ENCODE assay signal across 9 cellular contexts in the genomic region with DNA sequence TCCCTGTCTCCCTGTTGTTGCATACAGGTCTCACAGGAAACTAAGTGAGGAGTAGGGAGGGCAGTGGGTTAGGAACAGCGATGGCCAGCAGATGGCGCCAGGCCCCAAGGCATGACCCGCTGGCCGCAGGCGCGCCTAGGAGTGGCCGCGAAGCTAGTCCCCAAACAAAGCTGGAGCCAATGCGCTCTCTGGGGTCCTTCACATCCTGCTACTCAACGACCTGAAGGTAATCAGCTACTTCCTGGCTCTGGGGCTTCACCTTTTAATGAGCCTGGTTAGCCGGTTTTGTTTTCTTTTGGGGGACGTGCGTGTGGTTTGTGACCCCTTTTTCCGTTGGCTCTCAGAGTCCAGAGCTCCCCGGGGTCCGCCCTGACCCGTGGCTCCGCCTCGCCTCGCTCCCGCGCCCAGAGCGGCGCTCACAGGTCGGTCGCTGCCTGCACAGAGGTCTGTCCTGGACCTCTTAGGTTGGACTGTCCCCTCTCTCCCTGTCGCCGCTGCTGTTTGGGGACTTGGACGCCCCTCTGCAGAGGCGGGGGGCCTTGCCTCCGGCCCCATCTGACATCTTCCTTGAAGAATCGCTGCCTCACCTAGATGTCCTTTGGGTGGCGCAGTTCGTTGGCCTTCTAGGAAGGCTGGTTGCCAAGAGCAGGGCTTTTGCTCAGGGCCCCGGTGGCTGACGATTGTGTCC.
DNase-seq lines count a peak whose midpoint lies in the region; ATAC-seq, FAIRE-seq and TF ChIP-seq lines count a peak whose summit lies in the region.
"Had no signal": no experiment of that assay in that cellular context is flagged by ENCODE, and none has a peak within 500 bp of the region (broad histone marks: within the 10 kb centered on the region; RNA-seq: fewer than 3 reads in every experiment).

No MANE protein-coding gene starts in this region.

- DNase-seq in CD8-positive, alpha-beta memory T cell: peak; percentile 67 to 79 (median 69)
- DNase-seq in HTR-8/SVneo (ENCODE audit: insufficient read length, low spot score) (peak; percentile 85), PC-3 (peak; percentile 88), fibroblast of mammary gland (ENCODE audit: low read depth) (peak; percentile 73)
- peak; percentile 82 to 87 for DNase-seq in activated T-cell treated with anti-CD3 and anti-CD28 coated beads, Interleukin-2, amount 50 U/mL, for 72 hours
- DNase-seq in naive thymus-derived CD8-positive, alpha-beta T cell: peak; percentile 61 to 88 (median 76)
- peak; percentile 77 to 92 for DNase-seq in stimulated activated effector memory CD8-positive, alpha-beta T cell treated with anti-CD3 and anti-CD28 coated beads, Interleukin-12 subunit alpha, Interleukin-12 subunit beta, amount 100 ng/mL, for 72 hours (ENCODE audit: low spot score in 2 of 2)

- H3K4me1 Mint-ChIP-seq in CD8-positive, alpha-beta memory T cell: peaks cover 3 to 6% (median 6%) of the 10 kb centered on the region in 3 donors
- H3K4me1 Mint-ChIP-seq in activated T-cell treated with anti-CD3 and anti-CD28 coated beads, Interleukin-2, amount 50 U/mL, for 72 hours (ENCODE audit: low read depth): no peaks in the 10 kb centered on the region
- H3K4me1 Mint-ChIP-seq in naive thymus-derived CD8-positive, alpha-beta T cell: peaks cover 0 to 12% (median 8%) of the 10 kb centered on the region in 4 donors
- no peaks in the 10 kb centered on the region for H3K4me1 Mint-ChIP-seq in stimulated activated effector memory CD8-positive, alpha-beta T cell treated with anti-CD3 and anti-CD28 coated beads, Interleukin-12 subunit alpha, Interleukin-12 subunit beta, amount 100 ng/mL, for 72 hours

- H3K9me3 ChIP-seq in CD8-positive, alpha-beta memory T cell (ENCODE audit: low read length): no peaks in the 10 kb centered on the region
- H3K9me3 ChIP-seq in PC-3 (ENCODE audit: low read length): no peaks in the 10 kb centered on the region

- no peaks in the 10 kb centered on the region for H3K79me2 ChIP-seq in PC-3 (ENCODE audit: low read length)

- ATAC-seq in GM19395 (IDR thresholded peaks at IDR 0.05; ENCODE audit: unreplicated experiment): peak; percentile 89
- ATAC-seq in PC-3: peak; percentile 86
- ATAC-seq in activated T-cell treated with anti-CD3 and anti-CD28 coated beads, Interleukin-2, amount 50 U/mL, for 72 hours (replicated peaks in 1 of 2): peak; percentile 96 to 97
- ATAC-seq in naive thymus-derived CD8-positive, alpha-beta T cell: peak; percentile 96 to 97
- ATAC-seq in stimulated activated effector memory CD8-positive, alpha-beta T cell treated with anti-CD3 and anti-CD28 coated beads, Interleukin-12 subunit alpha, Interleukin-12 subunit beta, amount 100 ng/mL, for 72 hours: peak; percentile 93

- H3K9me2 ChIP-seq in PC-3 (replicated peaks; ENCODE audit: low read length): no peaks in the 10 kb centered on the region

- intact Hi-C loops in PC-3 (cut with micrococcal nuclease): loop anchor here (1.0 kb wide), 1 partner anchor 622 kb away; no protein-coding TSS in a partner anchor

- peak overlapping the region; percentile 85 for H3K4me2 ChIP-seq in PC-3 (ENCODE audit: low read length)

- H3K36me3 Mint-ChIP-seq in CD8-positive, alpha-beta memory T cell: no peaks in the 10 kb centered on the region
- H3K36me3 Mint-ChIP-seq in activated T-cell treated with anti-CD3 and anti-CD28 coated beads, Interleukin-2, amount 50 U/mL, for 72 hours (ENCODE audit: insufficient read depth in 2 of 2): no peaks in the 10 kb centered on the region
- no peaks in the 10 kb centered on the region for H3K36me3 Mint-ChIP-seq in naive thymus-derived CD8-positive, alpha-beta T cell
- no peaks in the 10 kb centered on the region for H3K36me3 Mint-ChIP-seq in stimulated activated effector memory CD8-positive, alpha-beta T cell treated with anti-CD3 and anti-CD28 coated beads, Interleukin-12 subunit alpha, Interleukin-12 subunit beta, amount 100 ng/mL, for 72 hours

- no TSS peak for BruUV-seq in PC-3 (replicated peaks; lab: Mats Ljungman, UMichigan)

- H3K27ac ChIP-seq in CD8-positive, alpha-beta memory T cell (ENCODE audit: low read depth, low read length): no peak overlapping the region
- H3K27ac ChIP-seq in PC-3 (ENCODE audit: low read length): no peak overlapping the region

- peak overlapping the region in 2 of 8 donors; percentile 56 to 79 for H3K27ac Mint-ChIP-seq in CD8-positive, alpha-beta memory T cell
- H3K27ac Mint-ChIP-seq in activated T-cell treated with anti-CD3 and anti-CD28 coated beads, Interleukin-2, amount 50 U/mL, for 72 hours: no peak overlapping the region
- H3K27ac Mint-ChIP-seq in naive thymus-derived CD8-positive, alpha-beta T cell: peak overlapping the region in 5 of 10 donors; percentile 5 to 59 (median 15)
- H3K27ac Mint-ChIP-seq in stimulated activated effector memory CD8-positive, alpha-beta T cell treated with anti-CD3 and anti-CD28 coated beads, Interleukin-12 subunit alpha, Interleukin-12 subunit beta, amount 100 ng/mL, for 72 hours: no peak overlapping the region

- peaks cover 0 to 2% (median 0%) of the 10 kb centered on the region in 5 donors for H3K9me3 Mint-ChIP-seq in CD8-positive, alpha-beta memory T cell
- H3K9me3 Mint-ChIP-seq in activated T-cell treated with anti-CD3 and anti-CD28 coated beads, Interleukin-2, amount 50 U/mL, for 72 hours: no peaks in the 10 kb centered on the region
- no peaks in the 10 kb centered on the region for H3K9me3 Mint-ChIP-seq in naive thymus-derived CD8-positive, alpha-beta T cell
- no peaks in the 10 kb centered on the region for H3K9me3 Mint-ChIP-seq in stimulated activated effector memory CD8-positive, alpha-beta T cell treated with anti-CD3 and anti-CD28 coated beads, Interleukin-12 subunit alpha, Interleukin-12 subunit beta, amount 100 ng/mL, for 72 hours

- H4K20me1 ChIP-seq in PC-3 (ENCODE audit: low read length): no peaks in the 10 kb centered on the region

- H3K9ac ChIP-seq in PC-3 (ENCODE audit: low read length): peak overlapping the region; percentile 53

- peak; percentile 44 for FAIRE-seq in HTR-8/SVneo (lab: Jason Lieb, UNC)
- FAIRE-seq: endometrium had no signal

- POLR2A ChIA-PET in CD8-positive, alpha-beta memory T cell (lab: Charles Lee): interaction anchor here (0.6 kb wide), 1 partner anchor 106 kb away, joined by 7 read pairs; no protein-coding TSS in a partner anchor
- POLR2A ChIA-PET in PC-3 (lab: Charles Lee; ENCODE audit: unreplicated experiment): interaction anchor here (0.7 to 1.0 kb wide), 2 partner anchors 12 to 89 kb away, joined by 3 to 7 read pairs; no protein-coding TSS in a partner anchor
- POLR2A ChIA-PET in naive thymus-derived CD8-positive, alpha-beta T cell (lab: Charles Lee): interaction anchor here (0.6 to 1.1 kb wide), 4 partner anchors 11 to 377 kb away, joined by 3 to 5 read pairs (median 3); partner anchors contain the start of gene RASL11A

- H3K36me3 ChIP-seq in CD8-positive, alpha-beta memory T cell (ENCODE audit: insufficient read depth, low read length): no peaks in the 10 kb centered on the region
- H3K36me3 ChIP-seq in PC-3 (ENCODE audit: low read depth, low read length): no peaks in the 10 kb centered on the region

- peak overlapping the region; percentile 58 for H3K4me3 ChIP-seq in CD8-positive, alpha-beta memory T cell (ENCODE audit: low read length)
- H3K4me3 ChIP-seq in PC-3 (ENCODE audit: low read length): peak overlapping the region; percentile 66
- peak overlapping the region; percentile 52 for H3K4me3 ChIP-seq in fibroblast of mammary gland (ENCODE audit: control insufficient read depth, low read depth, low read length)

- peaks cover 11 to 28% of the 10 kb centered on the region in 2 donors for H3K27me3 Mint-ChIP-seq in CD8-positive, alpha-beta memory T cell
- peaks cover 29% of the 10 kb centered on the region for H3K27me3 Mint-ChIP-seq in activated T-cell treated with anti-CD3 and anti-CD28 coated beads, Interleukin-2, amount 50 U/mL, for 72 hours (ENCODE audit: low read depth)
- peaks cover 8 to 18% (median 13%) of the 10 kb centered on the region in 5 donors for H3K27me3 Mint-ChIP-seq in naive thymus-derived CD8-positive, alpha-beta T cell

- H2AFZ ChIP-seq in PC-3 (ENCODE audit: low read length): peak overlapping the region; percentile 91

- peak; percentile 82 for TF ChIP-seq CTCF in PC-3 (conservative IDR thresholded peaks at IDR 0.05; ENCODE audit: low read depth, low read length)
- TF ChIP-seq CTCF in fibroblast of mammary gland (conservative IDR thresholded peaks at IDR 0.05; ENCODE audit: control insufficient read depth, insufficient read depth, low read depth, low read length): peak; percentile 95

- CTCF ChIA-PET in CD8-positive, alpha-beta memory T cell (lab: Charles Lee): interaction anchor here (0.6 to 10.2 kb wide), 37 partner anchors 8 to 1311 kb away, joined by 3 to 132 read pairs (median 4); partner anchors contain the start of gene URAD
- CTCF ChIA-PET in PC-3 (lab: Charles Lee): interaction anchor here (0.5 to 2.9 kb wide), 13 partner anchors 12 to 636 kb away, joined by 3 to 25 read pairs (median 7); no protein-coding TSS in a partner anchor

- peak overlapping the region; percentile 37 to 86 (median 56) for H3K4me3 Mint-ChIP-seq in CD8-positive, alpha-beta memory T cell
- H3K4me3 Mint-ChIP-seq in activated T-cell treated with anti-CD3 and anti-CD28 coated beads, Interleukin-2, amount 50 U/mL, for 72 hours: peak overlapping the region; percentile 58 to 62
- H3K4me3 Mint-ChIP-seq in naive thymus-derived CD8-positive, alpha-beta T cell: peak overlapping the region; percentile 44 to 72 (median 65)
- H3K4me3 Mint-ChIP-seq in stimulated activated effector memory CD8-positive, alpha-beta T cell treated with anti-CD3 and anti-CD28 coated beads, Interleukin-12 subunit alpha, Interleukin-12 subunit beta, amount 100 ng/mL, for 72 hours: peak overlapping the region; percentile 35

- peaks cover 4% of the 10 kb centered on the region for H3K27me3 ChIP-seq in CD8-positive, alpha-beta memory T cell (ENCODE audit: insufficient read depth, low read length, poor library complexity, severe bottlenecking)
- H3K27me3 ChIP-seq in PC-3 (ENCODE audit: low read length): no peaks in the 10 kb centered on the region

- peaks cover 3% of the 10 kb centered on the region for H3F3A ChIP-seq in PC-3 (ENCODE audit: low read length, unreplicated experiment)

- peaks cover 8% of the 10 kb centered on the region for H3K4me1 ChIP-seq in CD8-positive, alpha-beta memory T cell (ENCODE audit: insufficient read depth, low read length)
- peaks cover 7% of the 10 kb centered on the region for H3K4me1 ChIP-seq in PC-3 (ENCODE audit: insufficient read depth, low read length)
